Comparison of ENCODE assay signal across 1 cellular context in genomic region chr16:28846080-28846932, GRCh38.
TF ChIP-seq lines count a peak whose summit lies in the region.

Gene TUFM (minus strand): TSS chr16:28846348. CDS start chr16:28846269, 79 bp downstream.

TF ChIP-seq in GM12878, 131 proteins besides CTCF, POLR2A, EP300 and RAD21 (continued from another document):
- TF ChIP-seq PKNOX1 (IDR thresholded peaks at IDR 0.05) (peak; percentile 93), NRF1 (conservative IDR thresholded peaks at IDR 0.05; ENCODE audit: low read depth, low read length) (no peak), RAD51 (IDR thresholded peaks at IDR 0.05) (no peak), SMARCA5 (IDR thresholded peaks at IDR 0.05) (no peak), FOXM1 (IDR thresholded peaks at IDR 0.05; ENCODE audit: low read depth, low read length) (no peak), ZSCAN29 (IDR thresholded peaks at IDR 0.05) (no peak), BCL11A (IDR thresholded peaks at IDR 0.05; ENCODE audit: low read depth, low read length) (no peak), POLR2AphosphoS5 (IDR thresholded peaks at IDR 0.05; ENCODE audit: low read length) (peak; percentile 71; the same call in 1 of the 2 replicates), ZNF622 (IDR thresholded peaks at IDR 0.05) (no peak), KDM1A (IDR thresholded peaks at IDR 0.05; ENCODE audit: borderline replicate concordance) (no peak), CEBPZ (IDR thresholded peaks at IDR 0.05; ENCODE audit: low read depth, low read length) (no peak), ATF2 (IDR thresholded peaks at IDR 0.05; ENCODE audit: low read length) (no peak; the same call in 1 of the 2 replicates), ZBTB11 (CRISPR knock-in tag; IDR thresholded peaks at IDR 0.05) (peak; percentile 82)
